16 cellular contexts compared by ENCODE assay signal in genomic region chr3:20478407-20478806, GRCh38.
DNase-seq lines count a peak whose midpoint lies in the region; ATAC-seq and TF ChIP-seq lines count a peak whose summit lies in the region.
"Had no signal": no experiment of that assay in that cellular context is flagged by ENCODE, and none has a peak within 500 bp of the region (broad histone marks: within the 10 kb centered on the region; RNA-seq: fewer than 3 reads in every experiment).

No MANE protein-coding gene starts in this region.

- peak; percentile 15 for TF ChIP-seq CTCF in epithelial cell of proximal tubule (conservative IDR thresholded peaks at IDR 0.05; ENCODE audit: low read depth, low read length)

- ATAC-seq in HG02678 (IDR thresholded peaks at IDR 0.05; ENCODE audit: unreplicated experiment) (no peak), HG03139 (IDR thresholded peaks at IDR 0.05; ENCODE audit: unreplicated experiment) (no peak)
- ATAC-seq: A549 had no signal

- DNase-seq in NCI-H82 (lab: John Stamatoyannopoulos, UW) (peak; percentile 0), NCI-H82 treated with DMSO at 0.1 percent for 48 hours (lab: John Stamatoyannopoulos, UW; ENCODE audit: unreplicated experiment) (no peak), dermis blood vessel endothelial cell (peak; percentile 7), epithelial cell of proximal tubule (ENCODE audit: low read depth) (no peak), D341Med (ENCODE audit: low spot score) (no peak), activated gamma-delta T cell (lab: John Stamatoyannopoulos, UW) (no peak)
- DNase-seq: AML-193; Caco-2; CD4-positive, alpha-beta T cell; DMS153; DMS79; GDM1; HCEC 1CT had no signal

- H3K4me3 ChIP-seq in epithelial cell of proximal tubule (ENCODE audit: low read depth, low read length): no peak overlapping the region
- H3K4me3 ChIP-seq: A549 had no signal

Comparison
In these comparisons a context has a peak if more than half of its experiments do, and no peak if none do; other contexts are left out.
1. DNase-seq: peak in NCI-H82 (single experiment) and dermis blood vessel endothelial cell (single experiment); none in NCI-H82 treated with DMSO at 0.1 percent for 48 hours (single experiment), epithelial cell of proximal tubule (single experiment), D341Med (single experiment) and activated gamma-delta T cell (single experiment).